ENCODE assay signal across 16 cellular contexts in genomic region chr15:65761210-65761926, GRCh38. TPM values are rescaled to one million over a fixed set of nuclear protein-coding genes. Genes with fewer than 3 reads are reported as not detected.
DNase-seq lines count a peak whose midpoint lies in the region; ATAC-seq and TF ChIP-seq lines count a peak whose summit lies in the region.
"Had no signal": no experiment of that assay in that cellular context is flagged by ENCODE, and none has a peak within 500 bp of the region (broad histone marks: within the 10 kb centered on the region; RNA-seq: fewer than 3 reads in every experiment).

No MANE protein-coding gene starts in this region.

- ATAC-seq in stimulated activated naive B cell treated with anti-CD40 and anti-IgM and Interleukin-4, amounts not matched to agents 10 μg/mL and 1 μg/mL and 100 μg/mL, for 72 hours (replicated peaks), result peak; percentile 39 to 47
- ATAC-seq: Right ventricle myocardium inferior, WTC11 had no signal

- no peaks in the 10 kb centered on the region for H3K27me3 Mint-ChIP-seq in activated T-cell treated with anti-CD3 and anti-CD28 coated beads, Interleukin-2, amount 50 U/mL, for 24 hours
- H3K27me3 Mint-ChIP-seq in IgD-negative memory B cell (no peaks in the 10 kb centered on the region), type B pancreatic cell (no peaks in the 10 kb centered on the region)
- no peaks in the 10 kb centered on the region for H3K27me3 Mint-ChIP-seq in activated naive CD8-positive, alpha-beta T cell
- H3K27me3 Mint-ChIP-seq in stimulated activated naive B cell treated with anti-CD40 and anti-IgM and Interleukin-4, amounts not matched to agents 10 μg/mL and 1 μg/mL and 100 μg/mL, for 72 hours, result no peaks in the 10 kb centered on the region

- no peak for TF ChIP-seq CTCF in type B pancreatic cell (conservative IDR thresholded peaks at IDR 0.05)

- H3K36me3 Mint-ChIP-seq in activated T-cell treated with anti-CD3 and anti-CD28 coated beads, Interleukin-2, amount 50 U/mL, for 24 hours (ENCODE audit: low read depth), result peaks cover 44% of the 10 kb centered on the region
- peaks cover 2% of the 10 kb centered on the region for H3K36me3 Mint-ChIP-seq in IgD-negative memory B cell
- H3K36me3 Mint-ChIP-seq in activated naive CD8-positive, alpha-beta T cell, result peaks cover 6% of the 10 kb centered on the region
- H3K36me3 Mint-ChIP-seq in stimulated activated naive B cell treated with anti-CD40 and anti-IgM and Interleukin-4, amounts not matched to agents 10 μg/mL and 1 μg/mL and 100 μg/mL, for 72 hours, result peaks cover 5 to 22% of the 10 kb centered on the region in 2 donors
- H3K36me3 Mint-ChIP-seq in type B pancreatic cell, result no peaks in the 10 kb centered on the region
- H3K36me3 Mint-ChIP-seq: mesothelial cell of epicardium, WTC11 had no signal

- peak overlapping the region; percentile 77 for H3K27ac Mint-ChIP-seq in activated T-cell treated with anti-CD3 and anti-CD28 coated beads, Interleukin-2, amount 50 U/mL, for 24 hours
- H3K27ac Mint-ChIP-seq in IgD-negative memory B cell, result peak overlapping the region in 2 of 3 donors; percentile 49 to 74
- H3K27ac Mint-ChIP-seq in activated naive CD8-positive, alpha-beta T cell, result peak overlapping the region; percentile 5
- H3K27ac Mint-ChIP-seq in stimulated activated naive B cell treated with anti-CD40 and anti-IgM and Interleukin-4, amounts not matched to agents 10 μg/mL and 1 μg/mL and 100 μg/mL, for 72 hours, result peak overlapping the region; percentile 38
- no peak overlapping the region for H3K27ac Mint-ChIP-seq in type B pancreatic cell
- H3K27ac Mint-ChIP-seq: mesothelial cell of epicardium, WTC11 had no signal

- H3K9me3 Mint-ChIP-seq in activated T-cell treated with anti-CD3 and anti-CD28 coated beads, Interleukin-2, amount 50 U/mL, for 24 hours, result no peaks in the 10 kb centered on the region
- H3K9me3 Mint-ChIP-seq in IgD-negative memory B cell (no peaks in the 10 kb centered on the region), type B pancreatic cell (no peaks in the 10 kb centered on the region)
- H3K9me3 Mint-ChIP-seq in activated naive CD8-positive, alpha-beta T cell (ENCODE audit: low read depth), result no peaks in the 10 kb centered on the region
- no peaks in the 10 kb centered on the region for H3K9me3 Mint-ChIP-seq in stimulated activated naive B cell treated with anti-CD40 and anti-IgM and Interleukin-4, amounts not matched to agents 10 μg/mL and 1 μg/mL and 100 μg/mL, for 72 hours
- H3K9me3 Mint-ChIP-seq: mesothelial cell of epicardium, WTC11 had no signal

- H3K4me3 Mint-ChIP-seq in activated T-cell treated with anti-CD3 and anti-CD28 coated beads, Interleukin-2, amount 50 U/mL, for 24 hours, result peak overlapping the region; percentile 32
- H3K4me3 Mint-ChIP-seq in IgD-negative memory B cell, result peak overlapping the region in 3 of 4 donors; percentile 17 to 81 (median 52)
- no peak overlapping the region for H3K4me3 Mint-ChIP-seq in activated naive CD8-positive, alpha-beta T cell
- peak overlapping the region; percentile 14 to 17 for H3K4me3 Mint-ChIP-seq in stimulated activated naive B cell treated with anti-CD40 and anti-IgM and Interleukin-4, amounts not matched to agents 10 μg/mL and 1 μg/mL and 100 μg/mL, for 72 hours
- H3K4me3 Mint-ChIP-seq in type B pancreatic cell, result no peak overlapping the region
- H3K4me3 Mint-ChIP-seq: mesothelial cell of epicardium, WTC11 had no signal

- no peak for DNase-seq in activated T-cell treated with anti-CD3 and anti-CD28 coated beads, Interleukin-2, amount 50 U/mL, for 24 hours
- DNase-seq in activated T-cell treated with anti-CD3 and anti-CD28 coated beads, Interleukin-2, amount 50 U/mL, for 1 hour, result no peak
- no peak for DNase-seq in stimulated activated naive B cell treated with anti-CD40 and anti-IgM and Interleukin-4, amounts not matched to agents 10 μg/mL and 1 μg/mL and 100 μg/mL, for 72 hours
- DNase-seq in type B pancreatic cell (ENCODE audit: extremely low spot score, unreplicated experiment) (no peak), cerebellar nuclear complex (lab: John Stamatoyannopoulos, UW) (no peak), superior temporal gyrus (ENCODE audit: extremely low spot score) (no peak)
- DNase-seq: hypothalamus; kidney glomerular epithelial cell; NCI-H187; stimulated activated CD4-positive, alpha-beta T cell treated with anti-CD3 and anti-CD28 coated beads, Interleukin-12 subunit alpha, Interleukin-12 subunit beta, amount 100 ng/mL, for 4 hours; stomach had no signal

- peaks cover 39% of the 10 kb centered on the region for H3K4me1 Mint-ChIP-seq in activated T-cell treated with anti-CD3 and anti-CD28 coated beads, Interleukin-2, amount 50 U/mL, for 24 hours (ENCODE audit: low read depth)
- peaks cover 30 to 32% (median 31%) of the 10 kb centered on the region in 3 donors for H3K4me1 Mint-ChIP-seq in IgD-negative memory B cell
- H3K4me1 Mint-ChIP-seq in activated naive CD8-positive, alpha-beta T cell (ENCODE audit: low read depth), result peaks cover 39% of the 10 kb centered on the region
- H3K4me1 Mint-ChIP-seq in stimulated activated naive B cell treated with anti-CD40 and anti-IgM and Interleukin-4, amounts not matched to agents 10 μg/mL and 1 μg/mL and 100 μg/mL, for 72 hours, result peaks cover 16 to 30% of the 10 kb centered on the region in 2 donors
- no peaks in the 10 kb centered on the region for H3K4me1 Mint-ChIP-seq in type B pancreatic cell (ENCODE audit: unreplicated experiment)
- H3K4me1 Mint-ChIP-seq: mesothelial cell of epicardium, WTC11 had no signal

RNA-seq across cellular contexts. Expression of gene DENND4A, which starts 30.7 kb away (rescaled TPM):
- 24.7 TPM for polyA plus RNA-seq in IgD-negative memory B cell
- 13.4 and 13.6 TPM in 2 replicates for total RNA-seq in type B pancreatic cell (ENCODE audit: low replicate concordance)

Comparison
In these comparisons a context has a peak if more than half of its experiments do, and no peak if none do; other contexts are left out.
1. H3K4me3 Mint-ChIP-seq: peak in activated T-cell treated with anti-CD3 and anti-CD28 coated beads, Interleukin-2, amount 50 U/mL, for 24 hours (single experiment), IgD-negative memory B cell (3 of 4) and stimulated activated naive B cell treated with anti-CD40 and anti-IgM and Interleukin-4, amounts not matched to agents 10 μg/mL and 1 μg/mL and 100 μg/mL, for 72 hours (2 of 2); none in activated naive CD8-positive, alpha-beta T cell (single experiment) and type B pancreatic cell (single experiment).